9 cellular contexts compared by ENCODE assay signal in the genomic region with DNA sequence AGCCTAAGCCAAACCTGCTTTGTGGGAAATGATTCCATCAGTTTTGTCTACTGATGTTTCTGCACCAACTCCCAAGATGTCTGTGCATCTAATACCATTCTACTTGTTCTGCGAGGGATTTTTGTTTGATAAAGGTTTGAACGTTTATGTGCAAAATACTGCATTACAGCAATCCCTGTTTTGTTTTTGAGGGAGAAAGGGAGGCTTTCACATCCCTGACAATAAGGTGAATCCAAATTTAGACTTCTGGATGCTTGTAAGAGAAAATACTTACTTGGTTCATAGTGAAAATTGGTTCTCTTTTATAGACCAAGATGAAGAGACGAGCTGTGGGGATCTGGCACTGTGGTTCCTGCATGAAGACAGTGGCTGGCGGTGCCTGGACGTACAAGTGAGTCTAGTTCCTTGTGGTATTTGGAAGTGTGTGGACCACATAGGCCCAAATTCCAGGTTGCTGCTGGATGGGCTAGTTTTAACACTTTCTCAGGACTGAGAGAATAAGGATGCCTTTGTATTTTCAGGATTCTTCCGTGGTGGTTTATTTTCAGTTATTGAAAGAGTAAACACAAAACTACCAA. TPM values are rescaled to one million over a fixed set of nuclear protein-coding genes. Genes with fewer than 3 reads are reported as not detected.
DNase-seq lines count a peak whose midpoint lies in the region; ATAC-seq and TF ChIP-seq lines count a peak whose summit lies in the region.
"Had no signal": no experiment of that assay in that cellular context is flagged by ENCODE, and none has a peak within 500 bp of the region (broad histone marks: within the 10 kb centered on the region; RNA-seq: fewer than 3 reads in every experiment).

No MANE protein-coding gene starts in this region.

- H3K4me3 ChIP-seq in iPS-20b (ENCODE audit: low read length) (peak overlapping the region; percentile 97), suprapubic skin (peak overlapping the region; percentile 78)

- H3K9me3 ChIP-seq in iPS-20b (ENCODE audit: insufficient read depth, low read depth, low read length) (no peaks in the 10 kb centered on the region), suprapubic skin (no peaks in the 10 kb centered on the region)

- peak overlapping the region; percentile 100 for H3K9ac ChIP-seq in iPS-20b (ENCODE audit: low read depth, low read length)

- no peak for TF ChIP-seq POLR2A in suprapubic skin (IDR thresholded peaks at IDR 0.05)

- no peak for DNase-seq in activated CD4-positive, alpha-beta T cell treated with anti-CD3 and anti-CD28 coated beads for 36 hours
- no peak for DNase-seq in activated CD4-positive, alpha-beta T cell treated with anti-CD3 and anti-CD28 coated beads for 48 hours
- no peak for DNase-seq in activated T-helper 1 cell treated with anti-CD3 and anti-CD28 coated beads, Interleukin-12 subunit alpha, Interleukin-12 subunit beta, Interleukin-2, Interleukin-4 antibody, amounts not matched to agents 30 ng/mL and 10 ng/mL and 1 ng/mL, durations not matched to agents 14 hours and 24 hours and 36 hours (ENCODE audit: low spot score)
- no peak for DNase-seq in suprapubic skin (ENCODE audit: low spot score in 2 of 2)
- no peak for DNase-seq in DMS153 treated with DMSO at 0.1 percent for 48 hours (lab: John Stamatoyannopoulos, UW; ENCODE audit: unreplicated experiment)
- DNase-seq in posterior cingulate gyrus: no peak
- DNase-seq: RPMI8226 had no signal

- H3K4me1 ChIP-seq in iPS-20b (ENCODE audit: insufficient read depth, low read length) (peaks cover 12% of the 10 kb centered on the region; the same call in 1 of the 2 replicates), suprapubic skin (peaks cover 33% of the 10 kb centered on the region)

- peak overlapping the region; percentile 96 for H3K27ac Mint-ChIP-seq in activated CD4-positive, alpha-beta T cell treated with anti-CD3 and anti-CD28 coated beads for 36 hours
- H3K27ac Mint-ChIP-seq in activated T-helper 1 cell treated with anti-CD3 and anti-CD28 coated beads, Interleukin-12 subunit alpha, Interleukin-12 subunit beta, Interleukin-2, Interleukin-4 antibody, amounts not matched to agents 30 ng/mL and 10 ng/mL and 1 ng/mL, durations not matched to agents 14 hours and 24 hours and 36 hours: peak overlapping the region; percentile 86

- H3K9me3 Mint-ChIP-seq in activated CD4-positive, alpha-beta T cell treated with anti-CD3 and anti-CD28 coated beads for 36 hours (ENCODE audit: low read depth): no peaks in the 10 kb centered on the region
- H3K9me3 Mint-ChIP-seq in activated T-helper 1 cell treated with anti-CD3 and anti-CD28 coated beads, Interleukin-12 subunit alpha, Interleukin-12 subunit beta, Interleukin-2, Interleukin-4 antibody, amounts not matched to agents 30 ng/mL and 10 ng/mL and 1 ng/mL, durations not matched to agents 14 hours and 24 hours and 36 hours: no peaks in the 10 kb centered on the region

- H3K27me3 ChIP-seq in iPS-20b (ENCODE audit: insufficient read depth, low read length) (no peaks in the 10 kb centered on the region), suprapubic skin (no peaks in the 10 kb centered on the region)

- H3K36me3 Mint-ChIP-seq in activated CD4-positive, alpha-beta T cell treated with anti-CD3 and anti-CD28 coated beads for 36 hours (ENCODE audit: low read depth): peaks cover 67% of the 10 kb centered on the region
- H3K36me3 Mint-ChIP-seq in activated T-helper 1 cell treated with anti-CD3 and anti-CD28 coated beads, Interleukin-12 subunit alpha, Interleukin-12 subunit beta, Interleukin-2, Interleukin-4 antibody, amounts not matched to agents 30 ng/mL and 10 ng/mL and 1 ng/mL, durations not matched to agents 14 hours and 24 hours and 36 hours (ENCODE audit: low read depth): peaks cover 50% of the 10 kb centered on the region

- no peak for TF ChIP-seq EP300 in suprapubic skin (IDR thresholded peaks at IDR 0.05)

- intact Hi-C loops in activated CD4-positive, alpha-beta T cell treated with anti-CD3 and anti-CD28 coated beads for 36 hours (cut with DNase I, micrococcal nuclease): loop anchor here (2.0 to 10.0 kb wide), 4 partner anchors 149 to 387 kb away; no protein-coding TSS in a partner anchor
- intact Hi-C loops in activated T-helper 1 cell treated with anti-CD3 and anti-CD28 coated beads, Interleukin-12 subunit alpha, Interleukin-12 subunit beta, Interleukin-2, Interleukin-4 antibody, amounts not matched to agents 30 ng/mL and 10 ng/mL and 1 ng/mL, durations not matched to agents 14 hours and 24 hours and 36 hours (cut with micrococcal nuclease): loop anchor here (2.0 to 10.0 kb wide), 4 partner anchors 25 to 1715 kb away; a partner anchor contains a TSS
- intact Hi-C loops in posterior cingulate gyrus (cut with DNase I): loop anchor here (10.0 kb wide), 1 partner anchor 385 kb away; no protein-coding TSS in a partner anchor

- H3K4me3 Mint-ChIP-seq in activated CD4-positive, alpha-beta T cell treated with anti-CD3 and anti-CD28 coated beads for 36 hours: peak overlapping the region; percentile 98
- peak overlapping the region; percentile 93 for H3K4me3 Mint-ChIP-seq in activated T-helper 1 cell treated with anti-CD3 and anti-CD28 coated beads, Interleukin-12 subunit alpha, Interleukin-12 subunit beta, Interleukin-2, Interleukin-4 antibody, amounts not matched to agents 30 ng/mL and 10 ng/mL and 1 ng/mL, durations not matched to agents 14 hours and 24 hours and 36 hours

- peaks cover 58% of the 10 kb centered on the region for H3K36me3 ChIP-seq in iPS-20b (ENCODE audit: insufficient read depth, low read depth, low read length)
- H3K36me3 ChIP-seq in suprapubic skin: peaks cover 50% of the 10 kb centered on the region

- H3K27me3 Mint-ChIP-seq in activated CD4-positive, alpha-beta T cell treated with anti-CD3 and anti-CD28 coated beads for 36 hours: no peaks in the 10 kb centered on the region
- no peaks in the 10 kb centered on the region for H3K27me3 Mint-ChIP-seq in activated T-helper 1 cell treated with anti-CD3 and anti-CD28 coated beads, Interleukin-12 subunit alpha, Interleukin-12 subunit beta, Interleukin-2, Interleukin-4 antibody, amounts not matched to agents 30 ng/mL and 10 ng/mL and 1 ng/mL, durations not matched to agents 14 hours and 24 hours and 36 hours (ENCODE audit: insufficient read depth)

- TF ChIP-seq CTCF in suprapubic skin (IDR thresholded peaks at IDR 0.05): no peak

- CTCF ChIA-PET in activated CD4-positive, alpha-beta T cell treated with anti-CD3 and anti-CD28 coated beads for 36 hours (lab: Charles Lee): no interaction called here

- H3K27ac ChIP-seq in iPS-20b (ENCODE audit: low read length) (peak overlapping the region; percentile 97), suprapubic skin (peak overlapping the region; percentile 81)

- no peak for ATAC-seq in activated CD4-positive, alpha-beta T cell treated with anti-CD3 and anti-CD28 coated beads for 36 hours
- ATAC-seq in HG03439 (IDR thresholded peaks at IDR 0.05; ENCODE audit: unreplicated experiment): no peak

- POLR2A ChIA-PET in activated CD4-positive, alpha-beta T cell treated with anti-CD3 and anti-CD28 coated beads for 36 hours (lab: Charles Lee): no interaction called here

- H3K4me1 Mint-ChIP-seq in activated CD4-positive, alpha-beta T cell treated with anti-CD3 and anti-CD28 coated beads for 36 hours: peaks cover 52% of the 10 kb centered on the region
- peaks cover 65% of the 10 kb centered on the region for H3K4me1 Mint-ChIP-seq in activated T-helper 1 cell treated with anti-CD3 and anti-CD28 coated beads, Interleukin-12 subunit alpha, Interleukin-12 subunit beta, Interleukin-2, Interleukin-4 antibody, amounts not matched to agents 30 ng/mL and 10 ng/mL and 1 ng/mL, durations not matched to agents 14 hours and 24 hours and 36 hours (ENCODE audit: low read depth)

- WGBS in suprapubic skin: 17% methylated on average over 6 of the region's 6 CpGs

RNA-seq across cellular contexts. Expression of a gene that starts 1.1 kb away (rescaled TPM):
- total RNA-seq in activated CD4-positive, alpha-beta T cell treated with anti-CD3 and anti-CD28 coated beads for 36 hours: 1,000 to 10,000 TPM; 3,228 to 4,134 TPM
- 2,803 and 2,922 TPM in 2 replicates for total RNA-seq in activated T-helper 1 cell treated with anti-CD3 and anti-CD28 coated beads, Interleukin-12 subunit alpha, Interleukin-12 subunit beta, Interleukin-2, Interleukin-4 antibody, amounts not matched to agents 30 ng/mL and 10 ng/mL and 1 ng/mL, durations not matched to agents 14 hours and 24 hours and 36 hours
- total RNA-seq in suprapubic skin: 1,000 to 10,000 TPM in 3 of 4 donors, 100 to 1,000 TPM in 1; 892 to 2,420 (median 2,172) TPM
